Comparison of ENCODE assay signal across 1 cellular context in the genomic region with DNA sequence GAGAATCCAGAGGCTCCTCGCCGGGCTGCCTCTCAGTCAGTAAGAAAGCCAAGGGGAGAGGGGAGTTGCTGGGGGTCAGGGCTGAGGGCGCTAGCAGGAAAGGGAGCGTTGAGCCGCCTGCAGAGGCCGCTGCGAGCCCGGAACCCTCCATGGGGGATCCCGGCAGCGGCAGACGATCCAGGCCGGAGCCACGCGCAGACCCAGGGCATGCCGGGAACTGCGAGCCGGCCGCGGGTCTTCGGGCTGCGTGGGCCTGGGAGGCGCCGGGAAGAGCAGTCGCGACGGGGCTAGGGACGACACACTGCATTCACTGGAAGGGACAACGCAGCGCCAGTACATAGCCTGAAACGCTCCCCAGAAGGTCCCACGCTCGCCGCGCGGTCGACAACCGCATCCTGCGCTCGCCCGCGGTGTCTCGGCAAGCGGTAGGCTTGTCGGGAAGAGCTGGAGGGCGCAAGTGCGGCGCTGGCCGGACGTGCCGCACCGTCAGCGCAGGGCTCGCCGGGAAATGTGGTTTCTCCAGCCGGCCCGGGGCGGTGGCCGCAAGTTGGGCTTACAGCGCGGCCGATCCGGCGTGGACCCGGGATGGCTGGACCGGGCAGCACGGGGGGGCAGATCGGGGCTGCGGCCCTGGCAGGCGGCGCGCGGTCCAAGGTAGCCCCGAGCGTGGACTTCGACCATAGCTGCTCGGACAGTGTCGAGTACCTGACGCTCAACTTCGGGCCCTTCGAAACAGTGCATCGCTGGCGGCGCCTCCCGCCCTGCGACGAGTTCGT.
A peak's percentile ranks its signal among the peaks of the same experiment; 100 is the strongest.
TF ChIP-seq lines count a peak whose summit lies in the region.

Gene LZTR1, plus strand, starts transcription at position 511 of the 776 bp plus-strand sequence. Its CDS starts 75 bp downstream, at position 586.

TF ChIP-seq in HepG2, 621 proteins besides CTCF, POLR2A, EP300 and RAD21 (continued from another document and continues in another):
- TF ChIP-seq DZIP1 (CRISPR knock-in tag; IDR thresholded peaks at IDR 0.05) (peak; percentile 76; the same call in 1 of the 2 replicates), ZNF674 (CRISPR knock-in tag; IDR thresholded peaks at IDR 0.05; ENCODE audit: low read depth) (0 out of 2 replicates have a peak, but pooled peaks have one; percentile 89), HMGXB4 (CRISPR knock-in tag; IDR thresholded peaks at IDR 0.05; ENCODE audit: borderline replicate concordance in 1 of 2, low read depth in 1 of 2) (peak; percentile 89 to 97; a peak in 3 of 4 replicates), ZNF20 (CRISPR knock-in tag; IDR thresholded peaks at IDR 0.05) (peak; percentile 72; the same call in 1 of the 2 replicates), CEBPZ (IDR thresholded peaks at IDR 0.05; ENCODE audit: low read length) (no peak), SMAD9 (CRISPR knock-in tag; IDR thresholded peaks at IDR 0.05) (peak; percentile 34; the same call in 1 of the 2 replicates), ZNF616 (CRISPR knock-in tag; IDR thresholded peaks at IDR 0.05; ENCODE audit: low read depth) (peak; percentile 75; the same call in 1 of the 2 replicates), ZNF761 (CRISPR knock-in tag; conservative IDR thresholded peaks at IDR 0.05) (peak; percentile 93; the same call in 1 of the 2 replicates), CBX5 (CRISPR knock-in tag; IDR thresholded peaks at IDR 0.05; ENCODE audit: borderline replicate concordance) (peak; percentile 87; the same call in 1 of the 2 replicates), ZBTB44 (CRISPR knock-in tag; IDR thresholded peaks at IDR 0.05) (no peak; the same call in 1 of the 2 replicates), SP2 (CRISPR knock-in tag; IDR thresholded peaks at IDR 0.05) (peak; percentile 58), SP5 (CRISPR knock-in tag; IDR thresholded peaks at IDR 0.05; ENCODE audit: borderline replicate concordance, low read depth) (peak; percentile 47; the same call in 1 of the 2 replicates), GATAD2A (CRISPR knock-in tag; IDR thresholded peaks at IDR 0.05) (peak; percentile 53; the same call in 1 of the 2 replicates), ZNF484 (CRISPR knock-in tag; IDR thresholded peaks at IDR 0.05; ENCODE audit: borderline replicate concordance, low read depth) (0 out of 2 replicates have a peak, but pooled peaks have one; percentile 65), HMG20A (CRISPR knock-in tag; IDR thresholded peaks at IDR 0.05; ENCODE audit: borderline replicate concordance) (no peak), ZNF383 (CRISPR knock-in tag; IDR thresholded peaks at IDR 0.05; ENCODE audit: borderline replicate concordance) (no peak), RARA (CRISPR knock-in tag; IDR thresholded peaks at IDR 0.05) (peak; percentile 40; the same call in 1 of the 2 replicates), RORA (CRISPR knock-in tag; IDR thresholded peaks at IDR 0.05) (no peak), ZNF850 (CRISPR knock-in tag; conservative IDR thresholded peaks at IDR 0.05) (peak; percentile 81; the same call in 1 of the 2 replicates), PCBP1 (IDR thresholded peaks at IDR 0.05; ENCODE audit: borderline replicate concordance, low read depth, low read length) (no peak), SSRP1 (CRISPR knock-in tag; IDR thresholded peaks at IDR 0.05) (0 out of 2 replicates have a peak, but pooled peaks have one; percentile 44), MLX (CRISPR knock-in tag; IDR thresholded peaks at IDR 0.05) (0 out of 2 replicates have a peak, but pooled peaks have one; percentile 13), ZSCAN30 (CRISPR knock-in tag; IDR thresholded peaks at IDR 0.05) (no peak; the same call in 1 of the 2 replicates), DPF2 (CRISPR knock-in tag; IDR thresholded peaks at IDR 0.05; ENCODE audit: borderline replicate concordance, low read depth) (no peak; the same call in 1 of the 2 replicates), ZC3H4 (CRISPR knock-in tag; IDR thresholded peaks at IDR 0.05; ENCODE audit: borderline replicate concordance) (no peak), MIXL1 (CRISPR knock-in tag; IDR thresholded peaks at IDR 0.05) (0 out of 2 replicates have a peak, but pooled peaks have one; percentile 45), ZNF839 (CRISPR knock-in tag; IDR thresholded peaks at IDR 0.05; ENCODE audit: borderline replicate concordance) (peak; percentile 52; the same call in 1 of the 2 replicates), EEA1 (CRISPR knock-in tag; IDR thresholded peaks at IDR 0.05; ENCODE audit: borderline replicate concordance) (peak; percentile 94; the same call in 1 of the 2 replicates), NFE2L1 (CRISPR knock-in tag; IDR thresholded peaks at IDR 0.05; ENCODE audit: borderline replicate concordance) (no peak), ZNF160 (CRISPR knock-in tag; IDR thresholded peaks at IDR 0.05) (peak; percentile 88), NFE2L2 (IDR thresholded peaks at IDR 0.05; ENCODE audit: low read length) (no peak), IKZF1 (IDR thresholded peaks at IDR 0.05) (no peak), NFE2 (CRISPR knock-in tag; IDR thresholded peaks at IDR 0.05) (no peak), NR2C2 (CRISPR knock-in tag; IDR thresholded peaks at IDR 0.05; ENCODE audit: borderline replicate concordance) (peak; percentile 83), ZFY (CRISPR knock-in tag; IDR thresholded peaks at IDR 0.05) (peak; percentile 99), PHF20 (CRISPR knock-in tag; IDR thresholded peaks at IDR 0.05) (peak; percentile 88), DMAP1 (CRISPR knock-in tag; IDR thresholded peaks at IDR 0.05) (peak; percentile 95), ZNF598 (CRISPR knock-in tag; IDR thresholded peaks at IDR 0.05; ENCODE audit: borderline replicate concordance) (peak; percentile 95), ZNF549 (CRISPR knock-in tag; IDR thresholded peaks at IDR 0.05) (0 out of 2 replicates have a peak, but pooled peaks have one; percentile 78), TGIF2 (CRISPR knock-in tag; IDR thresholded peaks at IDR 0.05) (no peak; the same call in 1 of the 2 replicates), ZSCAN20 (CRISPR knock-in tag; IDR thresholded peaks at IDR 0.05; ENCODE audit: borderline replicate concordance) (peak; percentile 91), KAT7 (CRISPR knock-in tag; IDR thresholded peaks at IDR 0.05; ENCODE audit: borderline replicate concordance) (peak; percentile 82; the same call in 1 of the 2 replicates), ZNF644 (CRISPR knock-in tag; IDR thresholded peaks at IDR 0.05; ENCODE audit: low read depth) (no peak), MTA3 (CRISPR knock-in tag; IDR thresholded peaks at IDR 0.05) (no peak)
- TF ChIP-seq, protein P1, sequence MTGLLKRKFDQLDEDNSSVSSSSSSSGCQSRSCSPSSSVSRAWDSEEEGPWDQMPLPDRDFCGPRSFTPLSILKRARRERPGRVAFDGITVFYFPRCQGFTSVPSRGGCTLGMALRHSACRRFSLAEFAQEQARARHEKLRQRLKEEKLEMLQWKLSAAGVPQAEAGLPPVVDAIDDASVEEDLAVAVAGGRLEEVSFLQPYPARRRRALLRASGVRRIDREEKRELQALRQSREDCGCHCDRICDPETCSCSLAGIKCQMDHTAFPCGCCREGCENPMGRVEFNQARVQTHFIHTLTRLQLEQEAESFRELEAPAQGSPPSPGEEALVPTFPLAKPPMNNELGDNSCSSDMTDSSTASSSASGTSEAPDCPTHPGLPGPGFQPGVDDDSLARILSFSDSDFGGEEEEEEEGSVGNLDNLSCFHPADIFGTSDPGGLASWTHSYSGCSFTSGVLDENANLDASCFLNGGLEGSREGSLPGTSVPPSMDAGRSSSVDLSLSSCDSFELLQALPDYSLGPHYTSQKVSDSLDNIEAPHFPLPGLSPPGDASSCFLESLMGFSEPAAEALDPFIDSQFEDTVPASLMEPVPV (CRISPR knock-in tag; IDR thresholded peaks at IDR 0.05) = peak; percentile 97
- TF ChIP-seq, protein P2, sequence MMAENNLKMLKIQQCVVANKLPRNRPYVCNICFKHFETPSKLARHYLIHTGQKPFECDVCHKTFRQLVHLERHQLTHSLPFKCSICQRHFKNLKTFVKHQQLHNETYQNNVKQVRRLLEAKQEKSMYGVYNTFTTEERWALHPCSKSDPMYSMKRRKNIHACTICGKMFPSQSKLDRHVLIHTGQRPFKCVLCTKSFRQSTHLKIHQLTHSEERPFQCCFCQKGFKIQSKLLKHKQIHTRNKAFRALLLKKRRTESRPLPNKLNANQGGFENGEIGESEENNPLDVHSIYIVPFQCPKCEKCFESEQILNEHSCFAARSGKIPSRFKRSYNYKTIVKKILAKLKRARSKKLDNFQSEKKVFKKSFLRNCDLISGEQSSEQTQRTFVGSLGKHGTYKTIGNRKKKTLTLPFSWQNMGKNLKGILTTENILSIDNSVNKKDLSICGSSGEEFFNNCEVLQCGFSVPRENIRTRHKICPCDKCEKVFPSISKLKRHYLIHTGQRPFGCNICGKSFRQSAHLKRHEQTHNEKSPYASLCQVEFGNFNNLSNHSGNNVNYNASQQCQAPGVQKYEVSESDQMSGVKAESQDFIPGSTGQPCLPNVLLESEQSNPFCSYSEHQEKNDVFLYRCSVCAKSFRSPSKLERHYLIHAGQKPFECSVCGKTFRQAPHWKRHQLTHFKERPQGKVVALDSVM (CRISPR knock-in tag; IDR thresholded peaks at IDR 0.05) = peak; percentile 64; the same call in 1 of the 2 replicates
- TF ChIP-seq, protein P3, sequence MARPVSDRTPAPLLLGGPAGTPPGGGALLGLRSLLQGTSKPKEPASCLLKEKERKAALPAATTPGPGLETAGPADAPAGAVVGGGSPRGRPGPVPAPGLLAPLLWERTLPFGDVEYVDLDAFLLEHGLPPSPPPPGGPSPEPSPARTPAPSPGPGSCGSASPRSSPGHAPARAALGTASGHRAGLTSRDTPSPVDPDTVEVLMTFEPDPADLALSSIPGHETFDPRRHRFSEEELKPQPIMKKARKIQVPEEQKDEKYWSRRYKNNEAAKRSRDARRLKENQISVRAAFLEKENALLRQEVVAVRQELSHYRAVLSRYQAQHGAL (CRISPR knock-in tag; IDR thresholded peaks at IDR 0.05; ENCODE audit: not compliant biosample characterization) = peak; percentile 98
